In genomic region chr15:85044894-85045293, GRCh38 we compare ENCODE assay signal across 13 cellular contexts.
DNase-seq lines count a peak whose midpoint lies in the region; ATAC-seq and TF ChIP-seq lines count a peak whose summit lies in the region.
"Had no signal": no experiment of that assay in that cellular context is flagged by ENCODE, and none has a peak within 500 bp of the region (broad histone marks: within the 10 kb centered on the region; RNA-seq: fewer than 3 reads in every experiment).

No MANE protein-coding gene starts in this region.

- POLR2A ChIA-PET in activated CD4-positive, alpha-beta memory T cell treated with anti-CD3 and anti-CD28 coated beads, Interleukin-2, amount 10 ng/mL, durations not matched to agents 7 days and 5 days (lab: Charles Lee): interaction anchor here (0.8 to 1.6 kb wide), 2 partner anchors 13 to 63 kb away, joined by 3 to 5 read pairs; partner anchors contain the start of gene PDE8A
- POLR2A ChIA-PET in activated CD4-positive, alpha-beta memory T cell treated with anti-CD3 and anti-CD28 coated beads for 36 hours (lab: Charles Lee): interaction anchor here (1.5 kb wide), 1 partner anchor 64 kb away, joined by 5 read pairs; no protein-coding TSS in a partner anchor
- POLR2A ChIA-PET in HEK293 (lab: Yijun Ruan, JAX): no interaction called here

- ATAC-seq in stimulated activated effector memory CD8-positive, alpha-beta T cell treated with anti-CD3 and anti-CD28 coated beads, Interleukin-12 subunit alpha, Interleukin-12 subunit beta, amount 100 ng/mL, for 72 hours: peak; percentile 51

- no peaks in the 10 kb centered on the region for H3K27me3 ChIP-seq in colonic mucosa
- H3K27me3 ChIP-seq: BLaER1, gastroesophageal sphincter, MG63, pancreas had no signal

- peaks cover 17% of the 10 kb centered on the region for H3K4me1 ChIP-seq in HEK293 (ENCODE audit: control insufficient read depth, insufficient read depth, low read length)
- peaks cover 4% of the 10 kb centered on the region for H3K4me1 ChIP-seq in colonic mucosa

- TF ChIP-seq CTCF in HEK293 (tag by site-specific recombination; IDR thresholded peaks at IDR 0.05) (no peak), CD14-positive monocyte (IDR thresholded peaks at IDR 0.05) (no peak), colonic mucosa (IDR thresholded peaks at IDR 0.05) (no peak)

- H3K27me3 Mint-ChIP-seq in activated CD4-positive, alpha-beta memory T cell treated with anti-CD3 and anti-CD28 coated beads, Interleukin-2, amount 10 ng/mL, durations not matched to agents 7 days and 5 days: no peaks in the 10 kb centered on the region
- no peaks in the 10 kb centered on the region for H3K27me3 Mint-ChIP-seq in activated CD4-positive, alpha-beta memory T cell treated with anti-CD3 and anti-CD28 coated beads for 36 hours
- H3K27me3 Mint-ChIP-seq in CD14-positive monocyte (ENCODE audit: low read depth in 3 of 3): no peaks in the 10 kb centered on the region

- CTCF ChIA-PET in activated CD4-positive, alpha-beta memory T cell treated with anti-CD3 and anti-CD28 coated beads, Interleukin-2, amount 10 ng/mL, durations not matched to agents 7 days and 5 days (lab: Charles Lee): interaction anchor here (0.6 to 4.2 kb wide), 5 partner anchors 15 to 237 kb away, joined by 3 to 14 read pairs (median 5); no protein-coding TSS in a partner anchor
- CTCF ChIA-PET in activated CD4-positive, alpha-beta memory T cell treated with anti-CD3 and anti-CD28 coated beads for 36 hours (lab: Charles Lee): interaction anchor here (0.7 to 4.1 kb wide), 9 partner anchors 14 to 200 kb away, joined by 3 to 22 read pairs (median 8); no protein-coding TSS in a partner anchor
- CTCF ChIA-PET in HEK293 (lab: Yijun Ruan, JAX): interaction anchor here (0.6 to 4.2 kb wide), 23 partner anchors 9 to 457 kb away, joined by 3 to 36 read pairs (median 5); no protein-coding TSS in a partner anchor

- no peak for DNase-seq in activated CD4-positive, alpha-beta memory T cell treated with anti-CD3 and anti-CD28 coated beads, Interleukin-2, amount 10 ng/mL, durations not matched to agents 7 days and 5 days
- no peak for DNase-seq in activated CD4-positive, alpha-beta memory T cell treated with anti-CD3 and anti-CD28 coated beads for 36 hours
- no peak for DNase-seq in caudate nucleus (lab: John Stamatoyannopoulos, UW)
- no peak for DNase-seq in stimulated activated effector memory CD8-positive, alpha-beta T cell treated with anti-CD3 and anti-CD28 coated beads, Interleukin-12 subunit alpha, Interleukin-12 subunit beta, amount 100 ng/mL, for 72 hours (ENCODE audit: low spot score in 2 of 2)
- no peak for DNase-seq in CD14-positive monocyte (ENCODE audit: low spot score)
- no peak for DNase-seq in NCI-H1048 (lab: John Stamatoyannopoulos, UW)
- no peak for DNase-seq in colonic mucosa
- DNase-seq: NCI-H1694 treated with DMSO at 0.1 percent for 48 hours had no signal

- H3K4me3 Mint-ChIP-seq in activated CD4-positive, alpha-beta memory T cell treated with anti-CD3 and anti-CD28 coated beads, Interleukin-2, amount 10 ng/mL, durations not matched to agents 7 days and 5 days: no peak overlapping the region
- no peak overlapping the region for H3K4me3 Mint-ChIP-seq in activated CD4-positive, alpha-beta memory T cell treated with anti-CD3 and anti-CD28 coated beads for 36 hours
- no peak overlapping the region for H3K4me3 Mint-ChIP-seq in stimulated activated effector memory CD8-positive, alpha-beta T cell treated with anti-CD3 and anti-CD28 coated beads, Interleukin-12 subunit alpha, Interleukin-12 subunit beta, amount 100 ng/mL, for 72 hours
- no peak overlapping the region for H3K4me3 Mint-ChIP-seq in CD14-positive monocyte

- H3K27ac Mint-ChIP-seq in activated CD4-positive, alpha-beta memory T cell treated with anti-CD3 and anti-CD28 coated beads, Interleukin-2, amount 10 ng/mL, durations not matched to agents 7 days and 5 days: peak overlapping the region; percentile 42
- no peak overlapping the region for H3K27ac Mint-ChIP-seq in activated CD4-positive, alpha-beta memory T cell treated with anti-CD3 and anti-CD28 coated beads for 36 hours
- peak overlapping the region; percentile 4 for H3K27ac Mint-ChIP-seq in stimulated activated effector memory CD8-positive, alpha-beta T cell treated with anti-CD3 and anti-CD28 coated beads, Interleukin-12 subunit alpha, Interleukin-12 subunit beta, amount 100 ng/mL, for 72 hours
- peak overlapping the region in 1 of 7 donors; percentile 53 for H3K27ac Mint-ChIP-seq in CD14-positive monocyte

- no peak overlapping the region for H3K9ac ChIP-seq in colonic mucosa (ENCODE audit: low read depth in 2 of 2, low read length in 2 of 2)
- H3K9ac ChIP-seq: BLaER1 had no signal

- H3K4me1 Mint-ChIP-seq in activated CD4-positive, alpha-beta memory T cell treated with anti-CD3 and anti-CD28 coated beads, Interleukin-2, amount 10 ng/mL, durations not matched to agents 7 days and 5 days: peaks cover 27% of the 10 kb centered on the region
- peaks cover 18% of the 10 kb centered on the region for H3K4me1 Mint-ChIP-seq in activated CD4-positive, alpha-beta memory T cell treated with anti-CD3 and anti-CD28 coated beads for 36 hours (ENCODE audit: low read depth)
- peaks cover 24% of the 10 kb centered on the region for H3K4me1 Mint-ChIP-seq in stimulated activated effector memory CD8-positive, alpha-beta T cell treated with anti-CD3 and anti-CD28 coated beads, Interleukin-12 subunit alpha, Interleukin-12 subunit beta, amount 100 ng/mL, for 72 hours
- peaks cover 8% of the 10 kb centered on the region for H3K4me1 Mint-ChIP-seq in CD14-positive monocyte

- H3K9me3 Mint-ChIP-seq in activated CD4-positive, alpha-beta memory T cell treated with anti-CD3 and anti-CD28 coated beads, Interleukin-2, amount 10 ng/mL, durations not matched to agents 7 days and 5 days: no peaks in the 10 kb centered on the region
- H3K9me3 Mint-ChIP-seq in activated CD4-positive, alpha-beta memory T cell treated with anti-CD3 and anti-CD28 coated beads for 36 hours: no peaks in the 10 kb centered on the region
- no peaks in the 10 kb centered on the region for H3K9me3 Mint-ChIP-seq in stimulated activated effector memory CD8-positive, alpha-beta T cell treated with anti-CD3 and anti-CD28 coated beads, Interleukin-12 subunit alpha, Interleukin-12 subunit beta, amount 100 ng/mL, for 72 hours
- H3K9me3 Mint-ChIP-seq in CD14-positive monocyte: no peaks in the 10 kb centered on the region

- H3K27ac ChIP-seq in HEK293 (ENCODE audit: extremely low read depth, low read depth, low read length) (no peak overlapping the region), caudate nucleus (ENCODE audit: low read depth, low read length) (peak overlapping the region; percentile 48), colonic mucosa (no peak overlapping the region)
- H3K27ac ChIP-seq: BLaER1, pancreas had no signal

- intact Hi-C loops in activated CD4-positive, alpha-beta memory T cell treated with anti-CD3 and anti-CD28 coated beads for 36 hours (cut with micrococcal nuclease): loop anchor here (2.0 to 10.0 kb wide), 3 partner anchors 64 to 450 kb away; partner anchors contain the start of gene PDE8A
- intact Hi-C loops in CD14-positive monocyte (cut with micrococcal nuclease): loop anchor here (5.0 kb wide), 2 partner anchors 63 to 93 kb away; partner anchors contain the start of gene PDE8A (in 1 of the 2)
- intact Hi-C loops in colonic mucosa (cut with DNase I): no loop called here

- no peaks in the 10 kb centered on the region for H3K36me3 Mint-ChIP-seq in activated CD4-positive, alpha-beta memory T cell treated with anti-CD3 and anti-CD28 coated beads, Interleukin-2, amount 10 ng/mL, durations not matched to agents 7 days and 5 days (ENCODE audit: low read depth)
- H3K36me3 Mint-ChIP-seq in activated CD4-positive, alpha-beta memory T cell treated with anti-CD3 and anti-CD28 coated beads for 36 hours: no peaks in the 10 kb centered on the region
- H3K36me3 Mint-ChIP-seq in stimulated activated effector memory CD8-positive, alpha-beta T cell treated with anti-CD3 and anti-CD28 coated beads, Interleukin-12 subunit alpha, Interleukin-12 subunit beta, amount 100 ng/mL, for 72 hours: no peaks in the 10 kb centered on the region
- H3K36me3 Mint-ChIP-seq in CD14-positive monocyte: no peaks in the 10 kb centered on the region

- H3K4me3 ChIP-seq in HEK293 (ENCODE audit: low read depth, low read length) (no peak overlapping the region), colonic mucosa (no peak overlapping the region)
- H3K4me3 ChIP-seq: BLaER1, gastroesophageal sphincter, MG63, pancreas had no signal

- H3K36me3 ChIP-seq in HEK293 (ENCODE audit: control insufficient read depth in 2 of 2, insufficient read depth in 1 of 2, low read length in 2 of 2): no peaks in the 10 kb centered on the region; a peak in 1 of 3 replicates
- no peaks in the 10 kb centered on the region for H3K36me3 ChIP-seq in colonic mucosa
- H3K36me3 ChIP-seq: BLaER1, gastroesophageal sphincter, MG63, pancreas had no signal

- H3K9me3 ChIP-seq in HEK293 (ENCODE audit: control insufficient read depth, insufficient read depth, low read depth, low read length): no peaks in the 10 kb centered on the region
- H3K9me3 ChIP-seq in colonic mucosa: no peaks in the 10 kb centered on the region
- H3K9me3 ChIP-seq: gastroesophageal sphincter, MG63, pancreas had no signal

TF ChIP-seq in HEK293, 187 proteins besides CTCF, POLR2A, EP300 and RAD21 (continues in another document):
- TF ChIP-seq, protein P1, sequence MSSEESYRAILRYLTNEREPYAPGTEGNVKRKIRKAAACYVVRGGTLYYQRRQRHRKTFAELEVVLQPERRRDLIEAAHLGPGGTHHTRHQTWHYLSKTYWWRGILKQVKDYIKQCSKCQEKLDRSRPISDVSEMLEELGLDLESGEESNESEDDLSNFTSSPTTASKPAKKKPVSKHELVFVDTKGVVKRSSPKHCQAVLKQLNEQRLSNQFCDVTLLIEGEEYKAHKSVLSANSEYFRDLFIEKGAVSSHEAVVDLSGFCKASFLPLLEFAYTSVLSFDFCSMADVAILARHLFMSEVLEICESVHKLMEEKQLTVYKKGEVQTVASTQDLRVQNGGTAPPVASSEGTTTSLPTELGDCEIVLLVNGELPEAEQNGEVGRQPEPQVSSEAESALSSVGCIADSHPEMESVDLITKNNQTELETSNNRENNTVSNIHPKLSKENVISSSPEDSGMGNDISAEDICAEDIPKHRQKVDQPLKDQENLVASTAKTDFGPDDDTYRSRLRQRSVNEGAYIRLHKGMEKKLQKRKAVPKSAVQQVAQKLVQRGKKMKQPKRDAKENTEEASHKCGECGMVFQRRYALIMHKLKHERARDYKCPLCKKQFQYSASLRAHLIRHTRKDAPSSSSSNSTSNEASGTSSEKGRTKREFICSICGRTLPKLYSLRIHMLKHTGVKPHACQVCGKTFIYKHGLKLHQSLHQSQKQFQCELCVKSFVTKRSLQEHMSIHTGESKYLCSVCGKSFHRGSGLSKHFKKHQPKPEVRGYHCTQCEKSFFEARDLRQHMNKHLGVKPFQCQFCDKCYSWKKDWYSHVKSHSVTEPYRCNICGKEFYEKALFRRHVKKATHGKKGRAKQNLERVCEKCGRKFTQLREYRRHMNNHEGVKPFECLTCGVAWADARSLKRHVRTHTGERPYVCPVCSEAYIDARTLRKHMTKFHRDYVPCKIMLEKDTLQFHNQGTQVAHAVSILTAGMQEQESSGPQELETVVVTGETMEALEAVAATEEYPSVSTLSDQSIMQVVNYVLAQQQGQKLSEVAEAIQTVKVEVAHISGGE (tag by site-specific recombination; conservative IDR thresholded peaks at IDR 0.05; ENCODE audit: low read depth): peak; percentile 26; the same call in 1 of the 2 replicates
- TF ChIP-seq ZNF391 (tag by site-specific recombination; IDR thresholded peaks at IDR 0.05; ENCODE audit: borderline replicate concordance, low read depth): no peak
